In the genomic region with DNA sequence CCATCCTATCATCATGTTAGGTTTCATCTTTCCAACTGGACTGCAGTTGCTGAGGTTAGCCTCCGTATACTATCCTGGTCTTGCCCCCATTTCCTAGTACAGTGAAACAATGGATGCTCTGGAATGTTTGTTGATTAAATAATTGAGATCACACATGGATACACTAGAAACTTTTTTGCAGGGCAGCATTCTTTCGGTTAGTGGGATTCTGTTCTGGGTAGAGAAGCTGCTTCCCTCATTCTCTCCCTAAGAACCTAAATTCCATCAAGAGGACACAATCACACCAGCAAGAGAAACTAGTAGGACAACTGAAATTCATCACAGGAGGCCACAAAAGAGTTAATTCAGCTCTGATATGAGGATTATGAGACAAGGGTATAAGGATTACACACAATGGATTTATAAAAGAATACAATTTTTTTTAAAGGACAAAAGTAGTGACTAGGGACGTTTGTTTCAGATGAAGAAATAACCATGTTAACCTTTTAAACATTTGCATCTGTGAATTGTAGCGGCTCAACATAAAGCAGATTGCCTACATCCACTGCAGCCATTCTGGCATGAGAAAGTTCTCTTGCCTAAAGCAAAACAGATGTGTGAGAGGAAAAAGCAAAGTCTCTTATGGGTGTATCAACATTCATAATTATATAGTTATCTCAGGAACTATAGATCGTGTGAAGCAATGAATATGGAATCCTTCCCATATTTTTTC, we compare ENCODE assay signal across 13 cellular contexts.
"Had no signal": no experiment of that assay in that cellular context is flagged by ENCODE, and none has a peak within 500 bp of the region (broad histone marks: within the 10 kb centered on the region; RNA-seq: fewer than 3 reads in every experiment).

No MANE protein-coding gene starts in this region.

- ATAC-seq: body of pancreas had no signal

- H3K4me3 ChIP-seq: body of pancreas, dorsolateral prefrontal cortex, esophagus muscularis mucosa, thyroid gland, vagina had no signal

- H3K36me3 ChIP-seq: esophagus muscularis mucosa, thyroid gland, vagina had no signal

- FAIRE-seq: small intestine had no signal

- H3K27me3 ChIP-seq: body of pancreas, dorsolateral prefrontal cortex, esophagus muscularis mucosa, thyroid gland, vagina had no signal

- H3K27ac Mint-ChIP-seq: T-helper 1 cell treated with Interleukin-12 subunit alpha and Interleukin-12 subunit beta and Interleukin-4 antibody, amounts not matched to agents 30 μg/mL and 1 μg/mL, for 36 hours had no signal

- H3K9me3 Mint-ChIP-seq: T-helper 1 cell treated with Interleukin-12 subunit alpha and Interleukin-12 subunit beta and Interleukin-4 antibody, amounts not matched to agents 30 μg/mL and 1 μg/mL, for 36 hours had no signal

- H3K4me1 ChIP-seq: body of pancreas, vagina had no signal

- H3K4me3 Mint-ChIP-seq: T-helper 1 cell treated with Interleukin-12 subunit alpha and Interleukin-12 subunit beta and Interleukin-4 antibody, amounts not matched to agents 30 μg/mL and 1 μg/mL, for 36 hours had no signal

- DNase-seq: activated CD4-positive, alpha-beta T cell treated with anti-CD3 and anti-CD28 coated beads, Interleukin-2, amount 50 U/mL, for 1 hour; activated naive CD4-positive, alpha-beta T cell treated with anti-CD3 and anti-CD28 coated beads, Interleukin-2, amount 50 U/mL, for 16 hours; activated T-cell treated with anti-CD3 and anti-CD28 coated beads for 4 hours; body of pancreas; cerebellar nuclear complex; dorsolateral prefrontal cortex; hippocampal formation; retina; small intestine had no signal

- H3K9me3 ChIP-seq: body of pancreas, esophagus muscularis mucosa, thyroid gland, vagina had no signal

- H3K27ac ChIP-seq: body of pancreas, dorsolateral prefrontal cortex, esophagus muscularis mucosa, vagina had no signal
